Comparison of ENCODE assay signal across 8 cellular contexts in the genomic region with DNA sequence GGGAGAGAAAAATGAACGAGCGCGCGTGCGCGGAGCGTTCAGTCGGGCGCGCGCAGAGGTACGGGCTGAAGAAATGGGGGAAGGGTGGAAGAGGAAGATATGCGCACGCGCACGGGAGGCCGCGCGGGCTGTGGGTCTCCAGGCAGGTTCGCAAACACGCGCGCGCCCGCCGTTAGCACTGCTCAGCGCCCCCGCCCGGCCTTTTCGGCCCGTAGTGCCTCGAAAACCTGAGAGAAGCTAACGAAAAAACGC. TPM values are rescaled to one million over a fixed set of nuclear protein-coding genes. Genes with fewer than 3 reads are reported as not detected.
DNase-seq lines count a peak whose midpoint lies in the region; ATAC-seq and TF ChIP-seq lines count a peak whose summit lies in the region.

No MANE protein-coding gene starts in this region.

- peaks cover 44% of the 10 kb centered on the region for H3K4me1 Mint-ChIP-seq in activated CD4-positive, alpha-beta memory T cell treated with anti-CD3 and anti-CD28 coated beads for 36 hours (ENCODE audit: low read depth)

- H3K4me3 ChIP-seq in dorsolateral prefrontal cortex: peak overlapping the region; percentile 60 to 100 (median 95)
- peak overlapping the region; percentile 98 for H3K4me3 ChIP-seq in lower leg skin (ENCODE audit: low read depth, poor library complexity, severe bottlenecking)

- peak overlapping the region; percentile 100 for H3K27ac Mint-ChIP-seq in activated CD4-positive, alpha-beta memory T cell treated with anti-CD3 and anti-CD28 coated beads for 36 hours

- TF ChIP-seq CTCF in dorsolateral prefrontal cortex (IDR thresholded peaks at IDR 0.05 in 54 of 56, conservative IDR thresholded peaks at IDR 0.05 in 2 of 56; ENCODE audit: low read depth in 1 of 56, partially characterized antibody in 56 of 56) (peak in 4 of 56 donors; percentile 5 to 34 (median 21)), lower leg skin (IDR thresholded peaks at IDR 0.05) (no peak)

- intact Hi-C loops in activated CD4-positive, alpha-beta memory T cell treated with anti-CD3 and anti-CD28 coated beads for 36 hours (cut with micrococcal nuclease): loop anchor here (1.0 to 10.0 kb wide), 6 partner anchors 39 to 1234 kb away; a partner anchor contains a TSS
- intact Hi-C loops in dorsolateral prefrontal cortex (cut with DNase I): loop anchor here (5.0 kb wide), 2 partner anchors 37 to 263 kb away; a partner anchor contains a TSS
- intact Hi-C loops in lower leg skin (cut with DNase I; ENCODE audit: low total_unique reads): no loop called here

- H3K27ac ChIP-seq in dorsolateral prefrontal cortex: peak overlapping the region; percentile 80 to 100 (median 100)

- no peaks in the 10 kb centered on the region for H3K27me3 Mint-ChIP-seq in activated CD4-positive, alpha-beta memory T cell treated with anti-CD3 and anti-CD28 coated beads for 36 hours

- TF ChIP-seq POLR2A in lower leg skin (IDR thresholded peaks at IDR 0.05): no peak

- POLR2A ChIA-PET in activated CD4-positive, alpha-beta memory T cell treated with anti-CD3 and anti-CD28 coated beads for 36 hours (lab: Charles Lee): interaction anchor here (1.5 to 5.6 kb wide), 7 partner anchors 12 to 791 kb away, joined by 5 to 85 read pairs (median 13); a partner anchor contains a TSS

- H3K36me3 Mint-ChIP-seq in activated CD4-positive, alpha-beta memory T cell treated with anti-CD3 and anti-CD28 coated beads for 36 hours: peaks cover 23% of the 10 kb centered on the region

- no peaks in the 10 kb centered on the region for H3K27me3 ChIP-seq in dorsolateral prefrontal cortex

- no peaks in the 10 kb centered on the region for H3K9me3 Mint-ChIP-seq in activated CD4-positive, alpha-beta memory T cell treated with anti-CD3 and anti-CD28 coated beads for 36 hours

- DNase-seq in AG20443 (ENCODE audit: low spot score) (peak; percentile 93), NCI-H69 (lab: John Stamatoyannopoulos, UW) (peak; percentile 98), dorsolateral prefrontal cortex (peak; percentile 82 to 91 (median 86)), lower leg skin (ENCODE audit: low spot score in 2 of 2) (peak; percentile 87 to 98)
- peak; percentile 96 for DNase-seq in activated CD4-positive, alpha-beta memory T cell treated with anti-CD3 and anti-CD28 coated beads for 36 hours
- peak; percentile 92 for DNase-seq in stimulated activated CD4-positive, alpha-beta T cell treated with anti-CD3 and anti-CD28 coated beads, Interleukin-4, amount 100 ng/mL, for 24 hours

- H3K4me3 Mint-ChIP-seq in activated CD4-positive, alpha-beta memory T cell treated with anti-CD3 and anti-CD28 coated beads for 36 hours: peak overlapping the region; percentile 94

- CTCF ChIA-PET in activated CD4-positive, alpha-beta memory T cell treated with anti-CD3 and anti-CD28 coated beads for 36 hours (lab: Charles Lee): interaction anchor here (1.0 to 3.4 kb wide), 7 partner anchors 9 to 791 kb away, joined by 3 to 15 read pairs (median 4); a partner anchor contains a TSS

- peak; percentile 37 for ATAC-seq in GM19328 (IDR thresholded peaks at IDR 0.05; ENCODE audit: unreplicated experiment)
- ATAC-seq in HG03469 (IDR thresholded peaks at IDR 0.05; ENCODE audit: unreplicated experiment): peak; percentile 26

- 0% methylated on average over 34 of the region's 34 CpGs for WGBS in lower leg skin, 2 donors

RNA-seq across cellular contexts. Expression of a gene that starts 0.4 kb away (rescaled TPM):
- 100 to 1,000 TPM; 103 to 107 TPM for total RNA-seq in activated CD4-positive, alpha-beta memory T cell treated with anti-CD3 and anti-CD28 coated beads for 36 hours
- 100 to 1,000 TPM; 105 to 231 (median 178) TPM for total RNA-seq in dorsolateral prefrontal cortex
- total RNA-seq in lower leg skin: 100 to 1,000 TPM in 3 of 4 donors, 10 to 100 TPM in 1; 85.0 to 177 (median 104) TPM

RNA-seq across cellular contexts. Expression of a gene that starts 39.1 kb away (rescaled TPM):
- 10 to 100 TPM; 24.2 to 25.2 TPM for total RNA-seq in activated CD4-positive, alpha-beta memory T cell treated with anti-CD3 and anti-CD28 coated beads for 36 hours
- total RNA-seq in dorsolateral prefrontal cortex (1 to 10 TPM in 12 of 120 experiments, under 1 TPM in 37, not detected in 71; 0.28 to 2.8 (median 0.73) TPM), lower leg skin (1 to 10 TPM in 1 of 4 donors, under 1 TPM in 2, not detected in 1; 0.49 to 1.3 (median 0.76) TPM)

Comparison
In these comparisons a context has a peak if more than half of its experiments do, and no peak if none do; other contexts are left out.
1. Peak in every context shown above with its lines: DNase-seq, ATAC-seq, H3K4me3 ChIP-seq and H3K27ac ChIP-seq.
2. RNA of a gene that starts 39.1 kb away (total RNA-seq): 24.2 to 25.2 TPM in activated CD4-positive, alpha-beta memory T cell treated with anti-CD3 and anti-CD28 coated beads for 36 hours; 0.49 to 1.3 TPM in lower leg skin and 0.28 to 2.8 TPM in dorsolateral prefrontal cortex; every median in the first group is over 4 times any median in the second.